ENCODE assay signal across 9 cellular contexts in the genomic region with DNA sequence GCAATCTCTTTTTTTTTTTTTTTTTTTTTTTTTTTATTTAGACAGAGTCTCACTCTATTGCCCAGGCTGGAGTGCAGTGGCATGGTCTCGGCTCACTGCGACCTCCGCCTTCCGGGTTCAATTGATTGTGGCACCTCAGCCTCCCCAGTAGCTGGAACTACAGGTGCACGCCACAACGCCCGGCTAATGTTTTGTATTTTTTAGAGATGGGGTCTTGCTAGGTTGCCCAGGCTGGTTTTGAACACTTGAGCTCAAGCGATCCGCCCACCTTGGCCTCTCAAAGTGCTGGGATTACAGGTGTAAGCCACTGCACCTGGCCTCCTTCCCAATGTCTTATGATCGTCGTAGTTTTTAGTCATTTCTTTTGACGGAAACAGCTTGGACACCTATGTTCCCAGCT. TPM values are rescaled to one million over a fixed set of nuclear protein-coding genes. Genes with fewer than 3 reads are reported as not detected.
"Had no signal": no experiment of that assay in that cellular context is flagged by ENCODE, and none has a peak within 500 bp of the region (broad histone marks: within the 10 kb centered on the region; RNA-seq: fewer than 3 reads in every experiment).

No MANE protein-coding gene starts in this region.

- ATAC-seq: HCT116 had no signal

- H3K9me3 Mint-ChIP-seq: GM23338, IgD-negative memory B cell had no signal

- H3K4me1 Mint-ChIP-seq: IgD-negative memory B cell had no signal

- H3K4me3 ChIP-seq: GM23338, HAP-1 had no signal

- H3K9me3 ChIP-seq: HAP-1 had no signal

- DNase-seq: KG1 had no signal

- H3K4me1 ChIP-seq: HAP-1 had no signal

- H3K4me2 ChIP-seq: GM23338 had no signal

- H3K4me3 Mint-ChIP-seq: GM23338, IgD-negative memory B cell had no signal

- FAIRE-seq: H1, H54, HTR-8/SVneo had no signal

- H2AFZ ChIP-seq: GM23338 had no signal

- H3K27ac Mint-ChIP-seq: GM23338, IgD-negative memory B cell had no signal

RNA-seq across cellular contexts. Expression of a gene that starts 57.5 kb away (rescaled TPM):
- total RNA-seq: HT-29 had no signal
